In the genomic region with DNA sequence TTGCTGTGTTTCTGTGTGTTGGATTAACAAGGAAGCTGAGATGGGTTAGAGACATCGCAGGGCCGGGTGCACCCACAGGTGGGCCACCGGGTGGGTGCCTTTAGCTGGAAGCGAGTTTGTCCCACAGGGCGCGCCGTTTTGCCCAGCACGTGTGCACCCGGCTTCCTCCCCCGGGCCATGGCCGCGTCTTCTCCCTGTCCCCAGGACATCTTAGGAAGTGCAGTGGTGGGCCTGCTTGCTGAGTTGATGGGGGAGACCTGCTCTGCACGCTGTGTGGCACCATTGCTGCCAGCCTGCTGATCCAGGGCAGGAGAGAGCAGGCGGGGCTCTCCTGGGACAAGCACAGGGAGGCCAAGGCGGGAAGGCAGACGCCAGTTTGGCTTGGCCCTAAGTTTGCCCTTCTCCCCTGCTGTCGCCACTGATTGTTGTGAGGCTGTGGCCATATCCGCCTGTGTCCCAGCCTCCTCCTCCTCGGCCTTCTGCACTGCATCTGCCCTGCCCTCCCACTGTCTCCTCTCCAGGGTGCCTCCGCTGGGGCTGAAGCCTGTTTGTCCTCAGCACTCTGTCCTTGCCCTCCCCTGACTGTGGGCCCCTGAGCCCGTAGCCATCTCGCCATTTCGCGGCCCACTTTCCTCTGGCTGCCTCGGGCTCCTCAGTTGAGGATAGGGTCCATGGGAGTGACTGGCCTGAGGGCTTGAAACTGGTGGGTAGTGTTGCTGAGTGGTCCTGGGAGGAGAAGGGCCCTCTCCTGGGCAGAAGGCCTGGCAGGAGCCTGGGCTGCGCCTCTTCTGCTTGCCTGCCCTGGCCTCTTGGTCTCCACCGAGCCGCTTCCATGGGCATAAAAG, we compare ENCODE assay signal across 22 cellular contexts. TPM values are rescaled to one million over a fixed set of nuclear protein-coding genes. Genes with fewer than 3 reads are reported as not detected.
DNase-seq lines count a peak whose midpoint lies in the region; ATAC-seq and TF ChIP-seq lines count a peak whose summit lies in the region.
"Had no signal": no experiment of that assay in that cellular context is flagged by ENCODE, and none has a peak within 500 bp of the region (broad histone marks: within the 10 kb centered on the region; RNA-seq: fewer than 3 reads in every experiment).

No MANE protein-coding gene starts in this region.

- H3K27me3 ChIP-seq in OCI-LY1 (ENCODE audit: insufficient read depth, low read length) (no peaks in the 10 kb centered on the region), upper lobe of right lung (no peaks in the 10 kb centered on the region)

- H3K4me1 ChIP-seq in OCI-LY1 (ENCODE audit: insufficient read depth, low read length, severe bottlenecking) (peaks cover 67% of the 10 kb centered on the region), upper lobe of right lung (no peaks in the 10 kb centered on the region)

- DNase-seq in activated CD4-positive, alpha-beta T cell treated with anti-CD3 and anti-CD28 coated beads, Interleukin-2, amount 10 ng/mL, durations not matched to agents 7 days and 5 days, result no peak
- no peak for DNase-seq in activated CD4-positive, alpha-beta T cell treated with anti-CD3 and anti-CD28 coated beads, Interleukin-2, amount 50 U/mL, for 4 hours
- no peak for DNase-seq in mesothelial cell of epicardium (ENCODE audit: low spot score in 2 of 2, unreplicated experiment in 2 of 2)
- peak; percentile 46 for DNase-seq in upper lobe of right lung
- DNase-seq in globus pallidus (ENCODE audit: low spot score), result no peak
- DNase-seq in stimulated activated CD4-positive, alpha-beta T cell treated with anti-CD3 and anti-CD28 coated beads, Interleukin-2, amount 100 ng/mL, for 48 hours, result no peak
- DNase-seq: AML-193; Caco-2; CD4-positive, CD25-positive, alpha-beta regulatory T cell; GOT3; KG1; MV-4-11; NCI-H1694 treated with DMSO at 0.1 percent for 48 hours; NCI-H226; NCI-H524; NCI-H82; PC-9 had no signal

- H3K9me3 ChIP-seq in OCI-LY1 (ENCODE audit: low read length), result no peaks in the 10 kb centered on the region
- no peaks in the 10 kb centered on the region for H3K9me3 ChIP-seq in upper lobe of right lung
- H3K9me3 ChIP-seq: Caco-2 had no signal

- H3K79me2 ChIP-seq in OCI-LY1 (ENCODE audit: insufficient read depth, low read length), result no peaks in the 10 kb centered on the region

- peaks cover 21% of the 10 kb centered on the region for H3K36me3 Mint-ChIP-seq in activated CD4-positive, alpha-beta T cell treated with anti-CD3 and anti-CD28 coated beads, Interleukin-2, amount 10 ng/mL, durations not matched to agents 7 days and 5 days (ENCODE audit: low read depth)
- H3K36me3 Mint-ChIP-seq in mesothelial cell of epicardium, result peaks cover 24% of the 10 kb centered on the region

- ATAC-seq in upper lobe of right lung (peak; percentile 33), GM21367 (IDR thresholded peaks at IDR 0.05; ENCODE audit: unreplicated experiment) (no peak)
- ATAC-seq: HepG2 had no signal

- no peaks in the 10 kb centered on the region for H3K27me3 Mint-ChIP-seq in activated CD4-positive, alpha-beta T cell treated with anti-CD3 and anti-CD28 coated beads, Interleukin-2, amount 10 ng/mL, durations not matched to agents 7 days and 5 days
- H3K27me3 Mint-ChIP-seq in mesothelial cell of epicardium (ENCODE audit: low read depth), result no peaks in the 10 kb centered on the region
- H3K27me3 Mint-ChIP-seq: CD4-positive, CD25-positive, alpha-beta regulatory T cell had no signal

- no peak overlapping the region for H2AFZ ChIP-seq in OCI-LY1 (ENCODE audit: low read length)
- H2AFZ ChIP-seq: PC-9 had no signal

- H4K20me1 ChIP-seq in OCI-LY1 (ENCODE audit: insufficient read depth, low read length), result no peaks in the 10 kb centered on the region

- H3K9me3 Mint-ChIP-seq in activated CD4-positive, alpha-beta T cell treated with anti-CD3 and anti-CD28 coated beads, Interleukin-2, amount 10 ng/mL, durations not matched to agents 7 days and 5 days, result no peaks in the 10 kb centered on the region
- no peaks in the 10 kb centered on the region for H3K9me3 Mint-ChIP-seq in mesothelial cell of epicardium
- H3K9me3 Mint-ChIP-seq: CD4-positive, CD25-positive, alpha-beta regulatory T cell had no signal

- peak overlapping the region; percentile 37 for H3K27ac Mint-ChIP-seq in activated CD4-positive, alpha-beta T cell treated with anti-CD3 and anti-CD28 coated beads, Interleukin-2, amount 10 ng/mL, durations not matched to agents 7 days and 5 days
- H3K27ac Mint-ChIP-seq in mesothelial cell of epicardium, result peak overlapping the region; percentile 16

- no peak for TF ChIP-seq CTCF in OCI-LY1 (IDR thresholded peaks at IDR 0.05; ENCODE audit: low read length)
- no peak for TF ChIP-seq CTCF in mesothelial cell of epicardium (IDR thresholded peaks at IDR 0.05; ENCODE audit: unreplicated experiment)
- no peak for TF ChIP-seq CTCF in upper lobe of right lung (IDR thresholded peaks at IDR 0.05)

- intact Hi-C loops in upper lobe of right lung (cut with DNase I), result no loop called here

- H3K36me3 ChIP-seq in OCI-LY1 (ENCODE audit: insufficient read depth, low read length) (peaks cover 27% of the 10 kb centered on the region), upper lobe of right lung (peaks cover 52% of the 10 kb centered on the region)

- peak overlapping the region; percentile 92 for H3K27ac ChIP-seq in OCI-LY1 (ENCODE audit: low read depth, low read length, poor library complexity, severe bottlenecking)
- no peak overlapping the region for H3K27ac ChIP-seq in upper lobe of right lung
- H3K27ac ChIP-seq: 22Rv1, PC-9, RWPE1 had no signal

- peak overlapping the region; percentile 16; the same call in 1 of the 2 replicates for H3K9ac ChIP-seq in OCI-LY1 (ENCODE audit: low read length)

- no peaks in the 10 kb centered on the region for H3K9me2 ChIP-seq in OCI-LY1 (ENCODE audit: low read depth, low read length)

- peak overlapping the region; percentile 0; the same call in 1 of the 2 replicates for H3K4me2 ChIP-seq in OCI-LY1 (ENCODE audit: low read length)
- H3K4me2 ChIP-seq: PC-9 had no signal

- CTCF ChIA-PET in activated CD4-positive, alpha-beta T cell treated with anti-CD3 and anti-CD28 coated beads, Interleukin-2, amount 10 ng/mL, durations not matched to agents 7 days and 5 days (lab: Charles Lee), result no interaction called here

- peak overlapping the region; percentile 2 for H3K4me3 ChIP-seq in OCI-LY1 (ENCODE audit: low read depth, low read length, poor library complexity, severe bottlenecking)
- H3K4me3 ChIP-seq in upper lobe of right lung, result no peak overlapping the region
- H3K4me3 ChIP-seq: PC-9 had no signal

- H3F3A ChIP-seq in OCI-LY1 (ENCODE audit: insufficient read depth, low read length), result no peaks in the 10 kb centered on the region; the same call in 1 of the 2 replicates

- no peaks in the 10 kb centered on the region for H3K4me1 Mint-ChIP-seq in activated CD4-positive, alpha-beta T cell treated with anti-CD3 and anti-CD28 coated beads, Interleukin-2, amount 10 ng/mL, durations not matched to agents 7 days and 5 days
- H3K4me1 Mint-ChIP-seq in mesothelial cell of epicardium, result peaks cover 6% of the 10 kb centered on the region
- H3K4me1 Mint-ChIP-seq: CD4-positive, CD25-positive, alpha-beta regulatory T cell had no signal

- POLR2A ChIA-PET in activated CD4-positive, alpha-beta T cell treated with anti-CD3 and anti-CD28 coated beads, Interleukin-2, amount 10 ng/mL, durations not matched to agents 7 days and 5 days (lab: Charles Lee), result no interaction called here

- H3K4me3 Mint-ChIP-seq in activated CD4-positive, alpha-beta T cell treated with anti-CD3 and anti-CD28 coated beads, Interleukin-2, amount 10 ng/mL, durations not matched to agents 7 days and 5 days, result no peak overlapping the region
- no peak overlapping the region for H3K4me3 Mint-ChIP-seq in mesothelial cell of epicardium

RNA-seq across cellular contexts. Expression of gene PKNOX1, which starts 47.6 kb away (rescaled TPM):
- total RNA-seq in activated CD4-positive, alpha-beta T cell treated with anti-CD3 and anti-CD28 coated beads, Interleukin-2, amount 10 ng/mL, durations not matched to agents 7 days and 5 days, result 10 to 100 TPM; 28.7 to 30.1 TPM
- total RNA-seq in mesothelial cell of epicardium, result 31.9 to 33.9 TPM (median 32.8 TPM) in 3 replicates
- total RNA-seq in upper lobe of right lung, result 14.9 TPM

RNA-seq across cellular contexts. Expression of gene CBS, which starts 53.7 kb away (rescaled TPM):
- 10 to 100 TPM; 31.4 to 31.7 TPM for total RNA-seq in activated CD4-positive, alpha-beta T cell treated with anti-CD3 and anti-CD28 coated beads, Interleukin-2, amount 10 ng/mL, durations not matched to agents 7 days and 5 days
- total RNA-seq in mesothelial cell of epicardium (30.2 to 32.1 TPM (median 31.4 TPM) in 3 replicates), upper lobe of right lung (69.0 TPM)
- total RNA-seq: CD4-positive, CD25-positive, alpha-beta regulatory T cell had no signal
